21 cellular contexts compared by ENCODE assay signal in genomic region chr7:158781217-158781975, GRCh38. TPM values are rescaled to one million over a fixed set of nuclear protein-coding genes. Genes with fewer than 3 reads are reported as not detected.
DNase-seq lines count a peak whose midpoint lies in the region; ATAC-seq, FAIRE-seq and TF ChIP-seq lines count a peak whose summit lies in the region.
"Had no signal": no experiment of that assay in that cellular context is flagged by ENCODE, and none has a peak within 500 bp of the region (broad histone marks: within the 10 kb centered on the region; RNA-seq: fewer than 3 reads in every experiment).

No MANE protein-coding gene starts in this region.

- no peaks in the 10 kb centered on the region for H3K9me3 ChIP-seq in PC-3 (ENCODE audit: low read length)
- H3K9me3 ChIP-seq in H1 (ENCODE audit: insufficient read depth in 2 of 2, low read depth in 1 of 2, low read length in 1 of 2): peaks cover 12 to 17% of the 10 kb centered on the region in 2 experiments
- H3K9me3 ChIP-seq in naive thymus-derived CD4-positive, alpha-beta T cell (ENCODE audit: control insufficient read depth in 2 of 3, low read length in 3 of 3): no peaks in the 10 kb centered on the region
- H3K9me3 ChIP-seq in esophagus squamous epithelium: no peaks in the 10 kb centered on the region
- H3K9me3 ChIP-seq: HAP-1 had no signal

- H2BK15ac ChIP-seq in H1 (ENCODE audit: low read length): peak overlapping the region; percentile 22; the same call in 1 of the 2 replicates

- intact Hi-C loops in PC-3 (cut with micrococcal nuclease): no loop called here
- intact Hi-C loops in naive thymus-derived CD4-positive, alpha-beta T cell (cut with micrococcal nuclease): loop anchor here in 1 of 2 donors (5.0 kb wide), 1 partner anchor 196 kb away; no protein-coding TSS in a partner anchor
- intact Hi-C loops in esophagus squamous epithelium (cut with DNase I): no loop called here

- H2AFZ ChIP-seq in PC-3 (ENCODE audit: low read length) (no peak overlapping the region), H1 (ENCODE audit: low read length) (no peak overlapping the region)

- H4K91ac ChIP-seq in H1 (replicated peaks; ENCODE audit: insufficient read length, low read length): no peak overlapping the region

- peaks cover 3 to 19% (median 18%) of the 10 kb centered on the region in 5 donors for H3K36me3 Mint-ChIP-seq in naive thymus-derived CD4-positive, alpha-beta T cell

- no peak for TF ChIP-seq CTCF in PC-3 (conservative IDR thresholded peaks at IDR 0.05; ENCODE audit: low read depth, low read length)
- no peak for TF ChIP-seq CTCF in H1 (IDR thresholded peaks at IDR 0.05; ENCODE audit: control extremely low read depth in 1 of 3, insufficient read depth in 1 of 3, low read depth in 1 of 3, low read length in 3 of 3)
- TF ChIP-seq CTCF in esophagus squamous epithelium (IDR thresholded peaks at IDR 0.05): no peak

- H3K27ac ChIP-seq in PC-3 (ENCODE audit: low read length): no peak overlapping the region
- H3K27ac ChIP-seq in H1 (ENCODE audit: low read depth, low read length): no peak overlapping the region
- H3K27ac ChIP-seq in naive thymus-derived CD4-positive, alpha-beta T cell (ENCODE audit: low read depth, low read length): peak overlapping the region; percentile 37
- H3K27ac ChIP-seq in esophagus squamous epithelium: peak overlapping the region in 1 of 4 donors; percentile 42

- no peak for TF ChIP-seq RAD21 in H1 (IDR thresholded peaks at IDR 0.05 in 1 of 2, conservative IDR thresholded peaks at IDR 0.05 in 1 of 2; ENCODE audit: low read depth in 2 of 2, low read length in 2 of 2)

- no peak overlapping the region for H3K18ac ChIP-seq in H1 (ENCODE audit: extremely low read depth, low read length)

- H4K20me1 ChIP-seq in PC-3 (ENCODE audit: low read length) (no peaks in the 10 kb centered on the region), H1 (replicated peaks in 1 of 2; ENCODE audit: control insufficient read depth in 1 of 2, insufficient read depth in 2 of 2, low read length in 2 of 2) (peaks cover 0 to 3% of the 10 kb centered on the region in 2 experiments)

- H2BK5ac ChIP-seq in H1 (ENCODE audit: low read depth, low read length): 0 out of 2 replicates have a peak overlapping the region, but pooled peaks have one; percentile 21

- H3K4me1 ChIP-seq in PC-3 (ENCODE audit: insufficient read depth, low read length) (no peaks in the 10 kb centered on the region; the same call in none of the 2 replicates), H1 (replicated peaks in 1 of 4; ENCODE audit: control insufficient read depth in 3 of 4, insufficient read depth in 4 of 4, low read length in 3 of 4) (no peaks in the 10 kb centered on the region), esophagus squamous epithelium (peaks cover 0 to 59% (median 12%) of the 10 kb centered on the region in 3 donors)
- peaks cover 8 to 56% of the 10 kb centered on the region in 2 donors for H3K4me1 ChIP-seq in naive thymus-derived CD4-positive, alpha-beta T cell (ENCODE audit: control insufficient read depth in 2 of 2, insufficient read depth in 2 of 2, low read length in 2 of 2)

- H3K4me3 ChIP-seq in PC-3 (ENCODE audit: low read length) (no peak overlapping the region), H1 (ENCODE audit: extremely low read depth in 1 of 4, insufficient read depth in 2 of 4, low read depth in 3 of 4, low read length in 4 of 4) (no peak overlapping the region), esophagus squamous epithelium (no peak overlapping the region)
- no peak overlapping the region for H3K4me3 ChIP-seq in naive thymus-derived CD4-positive, alpha-beta T cell (ENCODE audit: low read length)
- H3K4me3 ChIP-seq: HAP-1 had no signal

- TSS peak; percentile 11 for BruUV-seq in PC-3 (replicated peaks; lab: Mats Ljungman, UMichigan)

- H3K79me2 ChIP-seq in PC-3 (ENCODE audit: low read length) (no peaks in the 10 kb centered on the region), H1 (ENCODE audit: control insufficient read depth in 1 of 2, insufficient read depth in 2 of 2, low read length in 2 of 2) (no peaks in the 10 kb centered on the region)

- no peak overlapping the region for H3K4me2 ChIP-seq in PC-3 (ENCODE audit: low read length)
- H3K4me2 ChIP-seq in H1 (ENCODE audit: insufficient read depth in 1 of 2, low read depth in 2 of 2, low read length in 2 of 2): no peak overlapping the region

- H3F3A ChIP-seq in PC-3 (ENCODE audit: low read length, unreplicated experiment): no peaks in the 10 kb centered on the region

- DNase-seq in GM12892 (ENCODE audit: insufficient read length) (no peak), PC-3 (no peak), H1 (ENCODE audit: low read depth in 1 of 2, low spot score in 2 of 2) (no peak), C1 segment of cervical spinal cord (lab: John Stamatoyannopoulos, UW) (no peak), esophagus squamous epithelium (lab: John Stamatoyannopoulos, UW) (no peak), iPS-NIHi7 (ENCODE audit: extremely low spot score) (no peak)
- DNase-seq in naive thymus-derived CD4-positive, alpha-beta T cell: no peak
- DNase-seq: DMS53, GDM1, Karpas-422, NCI-H1417, NCI-H1694 treated with DMSO at 0.1 percent for 48 hours, NCI-H2081 treated with DMSO at 0.1 percent for 48 hours, NCI-H2171 treated with DMSO at 0.1 percent for 48 hours, NCI-H526, Right ventricle myocardium superior had no signal

- 90 to 99% methylated on average over 16 to 23 of the region's 23 CpGs for WGBS in H1 (ENCODE audit: extremely low coverage in 1 of 2, insufficient coverage in 1 of 2, insufficient read length in 1 of 2, insufficient replicate concordance in 2 of 2, low coverage in 1 of 2, low lambda C conversion rate in 2 of 2, missing lambda C conversion rate in 1 of 2), 2 experiments
- WGBS in esophagus squamous epithelium, 2 donors: 93 to 94% methylated on average over 23 of the region's 23 CpGs

- H3K56ac ChIP-seq in H1 (replicated peaks; ENCODE audit: insufficient read length, low read depth, low read length): no peak overlapping the region

- H3K27me3 Mint-ChIP-seq in naive thymus-derived CD4-positive, alpha-beta T cell: no peaks in the 10 kb centered on the region
- H3K27me3 Mint-ChIP-seq: B cell, IgD-negative memory B cell had no signal

- no peak for TF ChIP-seq EP300 in H1 (IDR thresholded peaks at IDR 0.05; ENCODE audit: borderline replicate concordance in 1 of 2, low read depth in 2 of 2, low read length in 2 of 2)

- ATAC-seq in PC-3: no peak
- ATAC-seq in naive thymus-derived CD4-positive, alpha-beta T cell: no peak

- no peaks in the 10 kb centered on the region for H3K9me3 Mint-ChIP-seq in naive thymus-derived CD4-positive, alpha-beta T cell
- H3K9me3 Mint-ChIP-seq: IgD-negative memory B cell had no signal

- no peak overlapping the region for H3K23ac ChIP-seq in H1 (ENCODE audit: insufficient read length)

- H2BK20ac ChIP-seq in H1 (ENCODE audit: low read length): no peak overlapping the region

- no peaks in the 10 kb centered on the region for H3K9me2 ChIP-seq in PC-3 (replicated peaks; ENCODE audit: low read length)

- FAIRE-seq in GM12892 (lab: Jason Lieb, UNC) (peak; percentile 48), H1 (lab: Jason Lieb, UNC) (no peak)
- FAIRE-seq: A204.1, D721Med had no signal

- H2BK120ac ChIP-seq in H1 (replicated peaks; ENCODE audit: low read depth, low read length): no peak overlapping the region

- POLR2A ChIA-PET in PC-3 (lab: Charles Lee; ENCODE audit: unreplicated experiment): no interaction called here
- POLR2A ChIA-PET in H1 (lab: Charles Lee; ENCODE audit: partially characterized antibody): no interaction called here
- POLR2A ChIA-PET in naive thymus-derived CD4-positive, alpha-beta T cell (lab: Charles Lee): no interaction called here

- H3K9ac ChIP-seq in PC-3 (ENCODE audit: low read length) (no peak overlapping the region), H1 (replicated peaks in 1 of 4; ENCODE audit: extremely low read depth in 1 of 4, low read depth in 3 of 4, low read length in 3 of 4) (no peak overlapping the region; a peak in 1 of 7 replicates)

- H3K23me2 ChIP-seq in H1 (ENCODE audit: low read depth, low read length): no peaks in the 10 kb centered on the region; the same call in 1 of the 2 replicates

- peaks cover 0 to 22% (median 12%) of the 10 kb centered on the region in 7 donors for H3K4me1 Mint-ChIP-seq in naive thymus-derived CD4-positive, alpha-beta T cell
- H3K4me1 Mint-ChIP-seq: B cell, IgD-negative memory B cell had no signal

- H2BK12ac ChIP-seq in H1 (ENCODE audit: low read depth, low read length): no peak overlapping the region

- H3K27me3 ChIP-seq in PC-3 (ENCODE audit: low read length) (no peaks in the 10 kb centered on the region), H1 (replicated peaks in 1 of 4; ENCODE audit: control insufficient read depth in 3 of 4, extremely low read depth in 1 of 4, insufficient read depth in 3 of 4, low read length in 3 of 4) (no peaks in the 10 kb centered on the region), esophagus squamous epithelium (no peaks in the 10 kb centered on the region)
- H3K27me3 ChIP-seq in naive thymus-derived CD4-positive, alpha-beta T cell (ENCODE audit: control insufficient read depth in 2 of 2, insufficient read depth in 2 of 2, low read length in 2 of 2): no peaks in the 10 kb centered on the region

- no peak overlapping the region for H3K14ac ChIP-seq in H1 (ENCODE audit: insufficient read length)

- no peak overlapping the region for H4K8ac ChIP-seq in H1 (ENCODE audit: extremely low read depth, insufficient read depth, low read length)

- H3K79me1 ChIP-seq in H1 (ENCODE audit: low read depth, low read length): no peaks in the 10 kb centered on the region

- no peak overlapping the region for H3K27ac Mint-ChIP-seq in naive thymus-derived CD4-positive, alpha-beta T cell
- H3K27ac Mint-ChIP-seq: B cell, IgD-negative memory B cell had no signal

- no peak overlapping the region for H3K4ac ChIP-seq in H1 (replicated peaks; ENCODE audit: insufficient read length, low read depth, low read length)

- no peak overlapping the region for H4K5ac ChIP-seq in H1 (ENCODE audit: insufficient read length, low read depth, low read length)

- no peak for TF ChIP-seq POLR2A in GM12892 (IDR thresholded peaks at IDR 0.05; ENCODE audit: low read depth, low read length)
- no peak for TF ChIP-seq POLR2A in H1 (IDR thresholded peaks at IDR 0.05; ENCODE audit: control extremely low read depth in 1 of 2, low read depth in 2 of 2, low read length in 2 of 2)
- no peak for TF ChIP-seq POLR2A in esophagus squamous epithelium (IDR thresholded peaks at IDR 0.05)

- peaks cover 41% of the 10 kb centered on the region for H3K36me3 ChIP-seq in PC-3 (ENCODE audit: low read depth, low read length)
- peaks cover 3 to 28% (median 23%) of the 10 kb centered on the region in 4 experiments; a peak in 7 of 8 replicates for H3K36me3 ChIP-seq in H1 (ENCODE audit: control insufficient read depth in 2 of 4, insufficient read depth in 4 of 4, low read length in 3 of 4)
- H3K36me3 ChIP-seq in naive thymus-derived CD4-positive, alpha-beta T cell (ENCODE audit: control insufficient read depth in 2 of 3, insufficient read depth in 3 of 3, low read length in 3 of 3): peaks cover 6 to 47% (median 10%) of the 10 kb centered on the region in 3 experiments
- H3K36me3 ChIP-seq in esophagus squamous epithelium: peaks cover 0 to 80% (median 0%) of the 10 kb centered on the region in 3 donors

- CTCF ChIA-PET in PC-3 (lab: Charles Lee): no interaction called here
- CTCF ChIA-PET in H1 (lab: Charles Lee; ENCODE audit: partially characterized antibody): no interaction called here
- CTCF ChIA-PET in naive thymus-derived CD4-positive, alpha-beta T cell (lab: Charles Lee): no interaction called here

- no peak overlapping the region; the same call in 1 of the 2 replicates for H2AK5ac ChIP-seq in H1 (ENCODE audit: low read depth, low read length)

- H3K4me3 Mint-ChIP-seq in naive thymus-derived CD4-positive, alpha-beta T cell: no peak overlapping the region
- H3K4me3 Mint-ChIP-seq: B cell, IgD-negative memory B cell had no signal

RNA-seq across cellular contexts. Expression of gene ESYT2, which starts 47.9 kb away (rescaled TPM):
- polyA plus RNA-seq in GM12892 (2012; ENCODE audit: missing spikeins): 22.7 TPM
- total RNA-seq in PC-3 (2014; rRNA removed) (76.1 and 78.0 TPM in 2 replicates), esophagus squamous epithelium (10 to 100 TPM; 52.1 to 94.2 (median 60.5) TPM)
- 36.5 and 37.5 TPM in 2 replicates for total RNA-seq in H1 (2021; fragmentation: NEBNext Ultra II Directional; extraction: Animal tissue kit (Norgen Biotek cat#: 25700))
- polyA plus RNA-seq in H1 (2011; rRNA removed): 19.3 and 27.0 TPM in 2 replicates
- polyA plus RNA-seq in H1 (2011; cell fraction: cytosol; rRNA removed): 27.8 TPM
- polyA plus RNA-seq in H1 (2011; cell fraction: nucleus; rRNA removed): 39.1 TPM
- 26.5 to 35.1 TPM (median 27.7 TPM) in 4 replicates for polyA plus RNA-seq in H1 (2012, experiment 1 of 2)
- 6.7 TPM for polyA plus RNA-seq in H1 (2012, experiment 2 of 2)
- polyA plus RNA-seq in H1 (2013, experiment 1 of 2): 28.8 TPM
- 31.5 TPM for polyA plus RNA-seq in H1 (2013, experiment 2 of 2)
- 42.9 and 63.2 TPM in 2 replicates for polyA minus RNA-seq in H1 (2011; rRNA and poly(A)+ RNA removed)
- polyA minus RNA-seq in H1 (2011; cell fraction: cytosol; rRNA and poly(A)+ RNA removed): 34.9 TPM
- polyA minus RNA-seq in H1 (2011; cell fraction: nucleus; rRNA and poly(A)+ RNA removed): 36.6 TPM
- 100 to 1,000 TPM; 103 to 129 (median 113) TPM for total RNA-seq in naive thymus-derived CD4-positive, alpha-beta T cell
- polyA plus RNA-seq in naive thymus-derived CD4-positive, alpha-beta T cell: 10 to 100 TPM; 46.3 to 87.2 TPM
